ENCODE assay signal across 18 cellular contexts in the genomic region with DNA sequence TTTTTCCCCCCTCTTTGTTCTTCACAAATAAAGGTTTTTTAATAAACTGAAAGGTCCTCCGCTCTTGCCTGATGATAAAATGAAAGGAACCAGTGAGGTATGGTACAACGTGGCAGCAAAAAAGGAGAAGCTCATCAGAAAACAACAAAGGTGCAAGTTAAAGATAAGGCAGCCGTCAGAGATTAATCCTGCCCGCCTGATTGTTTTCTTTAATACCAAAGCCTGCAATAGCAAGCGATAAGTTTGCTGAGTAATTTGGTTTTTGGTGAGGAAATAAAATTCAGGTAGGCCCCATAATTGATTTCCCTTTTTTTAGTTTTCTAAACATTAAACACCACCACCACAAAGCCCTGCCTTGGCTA.
"Had no signal": no experiment of that assay in that cellular context is flagged by ENCODE, and none has a peak within 500 bp of the region (broad histone marks: within the 10 kb centered on the region; RNA-seq: fewer than 3 reads in every experiment).

No MANE protein-coding gene starts in this region.

- H3K4me1 ChIP-seq: colonic mucosa, esophagus squamous epithelium had no signal

- H3K36me3 ChIP-seq: colonic mucosa, esophagus squamous epithelium, left ventricle myocardium inferior, thyroid gland had no signal

- DNase-seq: activated CD4-positive, alpha-beta memory T cell treated with anti-CD3 and anti-CD28 coated beads, Interleukin-2, amount 10 ng/mL, durations not matched to agents 7 days and 5 days; activated CD4-positive, alpha-beta T cell treated with anti-CD3 and anti-CD28 coated beads for 4 hours; activated gamma-delta T cell; activated T-cell treated with anti-CD3 and anti-CD28 coated beads, Interleukin-2, amount 50 U/mL, for 4 hours; amniotic stem cell; caudate nucleus; colonic mucosa; esophagus squamous epithelium; hypothalamus; left ventricle myocardium inferior; mucosa of descending colon; naive thymus-derived CD8-positive, alpha-beta T cell; retina; T-helper 9 cell; thyroid gland had no signal

- H3K36me3 Mint-ChIP-seq: activated naive CD4-positive, alpha-beta T cell treated with anti-CD3 and anti-CD28 coated beads, Interleukin-2, amount 50 U/mL, for 72 hours; memory B cell; naive thymus-derived CD8-positive, alpha-beta T cell; stimulated activated effector memory CD8-positive, alpha-beta T cell treated with anti-CD3 and anti-CD28 coated beads, Interleukin-12 subunit alpha, Interleukin-12 subunit beta, amount 100 ng/mL, for 72 hours had no signal

- H3K4me3 Mint-ChIP-seq: activated CD4-positive, alpha-beta memory T cell treated with anti-CD3 and anti-CD28 coated beads, Interleukin-2, amount 10 ng/mL, durations not matched to agents 7 days and 5 days; activated T-cell treated with anti-CD3 and anti-CD28 coated beads, Interleukin-2, amount 50 U/mL, for 4 hours; memory B cell; naive thymus-derived CD8-positive, alpha-beta T cell; stimulated activated effector memory CD8-positive, alpha-beta T cell treated with anti-CD3 and anti-CD28 coated beads, Interleukin-12 subunit alpha, Interleukin-12 subunit beta, amount 100 ng/mL, for 72 hours had no signal

- H3K9me3 Mint-ChIP-seq: activated CD4-positive, alpha-beta memory T cell treated with anti-CD3 and anti-CD28 coated beads, Interleukin-2, amount 10 ng/mL, durations not matched to agents 7 days and 5 days; activated T-cell treated with anti-CD3 and anti-CD28 coated beads, Interleukin-2, amount 50 U/mL, for 4 hours; stimulated activated effector memory CD8-positive, alpha-beta T cell treated with anti-CD3 and anti-CD28 coated beads, Interleukin-12 subunit alpha, Interleukin-12 subunit beta, amount 100 ng/mL, for 72 hours had no signal

- H3K9me3 ChIP-seq: colonic mucosa, esophagus squamous epithelium, left ventricle myocardium inferior, mucosa of descending colon, thyroid gland had no signal

- H3K27me3 ChIP-seq: colonic mucosa, thyroid gland had no signal

- H3K4me1 Mint-ChIP-seq: activated CD4-positive, alpha-beta memory T cell treated with anti-CD3 and anti-CD28 coated beads, Interleukin-2, amount 10 ng/mL, durations not matched to agents 7 days and 5 days; memory B cell; naive thymus-derived CD8-positive, alpha-beta T cell; stimulated activated effector memory CD8-positive, alpha-beta T cell treated with anti-CD3 and anti-CD28 coated beads, Interleukin-12 subunit alpha, Interleukin-12 subunit beta, amount 100 ng/mL, for 72 hours had no signal

- H3K27ac ChIP-seq: colonic mucosa, esophagus squamous epithelium, left ventricle myocardium inferior, thyroid gland had no signal

- ATAC-seq: activated naive CD4-positive, alpha-beta T cell treated with anti-CD3 and anti-CD28 coated beads, Interleukin-2, amount 50 U/mL, for 72 hours; activated T-cell treated with anti-CD3 and anti-CD28 coated beads, Interleukin-2, amount 50 U/mL, for 4 hours; mucosa of descending colon; naive thymus-derived CD8-positive, alpha-beta T cell; stimulated activated effector memory CD8-positive, alpha-beta T cell treated with anti-CD3 and anti-CD28 coated beads, Interleukin-12 subunit alpha, Interleukin-12 subunit beta, amount 100 ng/mL, for 72 hours had no signal

- H3K27ac Mint-ChIP-seq: activated CD4-positive, alpha-beta memory T cell treated with anti-CD3 and anti-CD28 coated beads, Interleukin-2, amount 10 ng/mL, durations not matched to agents 7 days and 5 days; activated naive CD4-positive, alpha-beta T cell treated with anti-CD3 and anti-CD28 coated beads, Interleukin-2, amount 50 U/mL, for 72 hours; memory B cell; naive thymus-derived CD8-positive, alpha-beta T cell; stimulated activated effector memory CD8-positive, alpha-beta T cell treated with anti-CD3 and anti-CD28 coated beads, Interleukin-12 subunit alpha, Interleukin-12 subunit beta, amount 100 ng/mL, for 72 hours had no signal

- H3K4me3 ChIP-seq: colonic mucosa, esophagus squamous epithelium, left ventricle myocardium inferior, mucosa of descending colon, thyroid gland had no signal
